8 cellular contexts compared by ENCODE assay signal in the genomic region with DNA sequence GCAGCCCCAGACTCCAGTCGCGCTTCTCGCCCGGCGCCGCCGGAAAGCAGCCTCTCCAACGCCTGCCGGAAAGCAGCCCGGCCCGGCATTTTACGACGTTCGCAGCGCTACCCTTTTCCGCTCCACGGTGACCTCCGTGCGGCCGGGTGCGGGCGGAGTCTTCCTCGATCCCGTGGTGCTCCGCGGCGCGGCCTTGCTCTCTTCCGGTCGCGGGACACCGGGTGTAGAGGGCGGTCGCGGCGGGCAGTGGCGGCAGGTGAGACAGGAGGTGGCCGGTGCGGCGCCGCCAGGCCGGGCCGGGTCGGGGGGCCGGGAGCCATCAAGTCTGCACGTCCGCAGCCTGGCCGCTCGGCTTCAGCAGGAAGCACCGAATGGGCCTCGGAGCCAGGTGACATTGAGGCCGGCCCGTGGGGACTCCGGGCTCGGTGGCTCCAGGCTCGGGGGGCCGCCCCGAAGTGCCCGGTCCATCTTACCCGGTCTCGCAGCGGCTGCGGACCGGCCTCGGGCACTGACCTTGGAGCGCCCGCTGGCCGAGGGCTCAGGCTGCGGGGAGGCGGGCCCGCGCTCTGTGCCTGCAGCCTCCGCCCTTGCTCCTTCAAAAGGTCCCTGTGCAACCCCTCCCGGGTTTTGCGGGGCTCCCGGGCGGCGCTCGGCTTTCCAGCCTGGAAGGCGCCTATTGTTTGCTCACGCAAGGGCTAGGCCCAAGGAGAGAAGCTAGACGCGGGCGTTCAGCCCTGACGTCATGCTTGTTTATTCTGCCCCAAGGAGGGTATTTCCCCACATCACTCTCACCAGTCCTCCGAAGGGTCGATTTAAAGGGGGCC. TPM values are rescaled to one million over a fixed set of nuclear protein-coding genes. Genes with fewer than 3 reads are reported as not detected.
DNase-seq lines count a peak whose midpoint lies in the region; ATAC-seq and TF ChIP-seq lines count a peak whose summit lies in the region.

Gene COX4I1 (plus strand): TSS at position 199 of the 824 bp plus-strand sequence. CDS start 1,511 bp downstream, outside the sequence.
Gene EMC8 (minus strand): TSS at position 48 of the 824 bp plus-strand sequence. CDS start 249 bp downstream, outside the sequence.

- DNase-seq in NCI-H187 (lab: John Stamatoyannopoulos, UW), result peak; percentile 34 to 63
- DNase-seq in T-helper 2 cell, result peak; percentile 83 to 96 (median 89)
- peak; percentile 91 for DNase-seq in right atrium auricular region (ENCODE audit: low spot score)
- peak; percentile 97 to 98 for DNase-seq in psoas muscle

- H3K36me3 ChIP-seq in right atrium auricular region (peaks cover 49% of the 10 kb centered on the region), psoas muscle (ENCODE audit: insufficient read depth in 1 of 2, low read depth in 1 of 2) (peaks cover 8 to 64% of the 10 kb centered on the region in 2 donors), urinary bladder (ENCODE audit: insufficient read depth) (no peaks in the 10 kb centered on the region)

- ATAC-seq in GM18502 (IDR thresholded peaks at IDR 0.05; ENCODE audit: poor library complexity, unreplicated experiment), result peak; percentile 84
- ATAC-seq in HG02943 (IDR thresholded peaks at IDR 0.05; ENCODE audit: low read depth, unreplicated experiment), result peak; percentile 78
- peak; percentile 97 to 99 (median 98) for ATAC-seq in psoas muscle

- H3K9me3 ChIP-seq in right atrium auricular region (no peaks in the 10 kb centered on the region), psoas muscle (no peaks in the 10 kb centered on the region)

- 0 to 1% (median 0%) methylated on average over 66 to 87 of the region's 87 CpGs for WGBS in psoas muscle, 3 donors
- WGBS in urinary bladder, result under 1% methylated on average over 87 of the region's 87 CpGs

- intact Hi-C loops in psoas muscle (cut with DNase I), result loop anchor here in 1 of 2 donors (10.0 kb wide), 1 partner anchor 1515 kb away; the partner anchor contains the start of gene C16orf95

- H3K27me3 ChIP-seq in right atrium auricular region, result no peaks in the 10 kb centered on the region
- no peaks in the 10 kb centered on the region for H3K27me3 ChIP-seq in psoas muscle (ENCODE audit: insufficient read depth in 3 of 3, low read length in 2 of 3)

- peak in 1 of 2 donors; percentile 26 for TF ChIP-seq CTCF in right atrium auricular region (IDR thresholded peaks at IDR 0.05)
- TF ChIP-seq CTCF in psoas muscle (IDR thresholded peaks at IDR 0.05), result no peak

- H3K4me3 ChIP-seq in right atrium auricular region, result peak within 1 kb of the TSS; percentile 71 to 100
- peak within 1 kb of the TSS; percentile 100 for H3K4me3 ChIP-seq in psoas muscle
- peak within 1 kb of the TSS; percentile 94 for H3K4me3 ChIP-seq in urinary bladder (ENCODE audit: low read depth, low read length)

- H3K27ac ChIP-seq in angular gyrus (ENCODE audit: low read depth, low read length) (peak within 1 kb of the TSS; percentile 75), right atrium auricular region (peak within 1 kb of the TSS; percentile 89 to 97), psoas muscle (peak within 1 kb of the TSS; percentile 97), urinary bladder (ENCODE audit: low read depth) (peak within 1 kb of the TSS; percentile 84)

- H3K4me1 ChIP-seq in right atrium auricular region, result peaks cover 0 to 41% of the 10 kb centered on the region in 2 donors
- peaks cover 34% of the 10 kb centered on the region for H3K4me1 ChIP-seq in psoas muscle
- no peaks in the 10 kb centered on the region for H3K4me1 ChIP-seq in urinary bladder (ENCODE audit: insufficient read depth)

RNA-seq across cellular contexts. Expression of gene COX4I1, which starts in this region (rescaled TPM):
- total RNA-seq in right atrium auricular region, result 1,000 to 10,000 TPM; 1,383 to 1,567 TPM
- 1,000 to 10,000 TPM in 1 of 4 donors, 100 to 1,000 TPM in 3; 627 to 1,031 (median 770) TPM for total RNA-seq in psoas muscle
- polyA plus RNA-seq in psoas muscle, result 1,000 to 10,000 TPM; 1,066 to 1,800 (median 1,530) TPM
- 200 TPM for total RNA-seq in urinary bladder
- 764 TPM for polyA plus RNA-seq in urinary bladder

RNA-seq across cellular contexts. Expression of gene EMC8, which starts in this region (rescaled TPM):
- total RNA-seq in right atrium auricular region, result 10 to 100 TPM; 18.8 to 40.7 TPM
- 10 to 100 TPM; 17.2 to 32.9 (median 21.2) TPM for total RNA-seq in psoas muscle
- 10 to 100 TPM; 16.4 to 41.6 (median 35.9) TPM for polyA plus RNA-seq in psoas muscle
- 15.0 TPM for total RNA-seq in urinary bladder
- 19.0 TPM for polyA plus RNA-seq in urinary bladder

Comparison
In these comparisons a context has a peak if more than half of its experiments do, and no peak if none do; other contexts are left out.
1. Peak in every context shown above with its lines: DNase-seq, ATAC-seq, H3K4me3 ChIP-seq and H3K27ac ChIP-seq.